9 cellular contexts compared by ENCODE assay signal in the genomic region with DNA sequence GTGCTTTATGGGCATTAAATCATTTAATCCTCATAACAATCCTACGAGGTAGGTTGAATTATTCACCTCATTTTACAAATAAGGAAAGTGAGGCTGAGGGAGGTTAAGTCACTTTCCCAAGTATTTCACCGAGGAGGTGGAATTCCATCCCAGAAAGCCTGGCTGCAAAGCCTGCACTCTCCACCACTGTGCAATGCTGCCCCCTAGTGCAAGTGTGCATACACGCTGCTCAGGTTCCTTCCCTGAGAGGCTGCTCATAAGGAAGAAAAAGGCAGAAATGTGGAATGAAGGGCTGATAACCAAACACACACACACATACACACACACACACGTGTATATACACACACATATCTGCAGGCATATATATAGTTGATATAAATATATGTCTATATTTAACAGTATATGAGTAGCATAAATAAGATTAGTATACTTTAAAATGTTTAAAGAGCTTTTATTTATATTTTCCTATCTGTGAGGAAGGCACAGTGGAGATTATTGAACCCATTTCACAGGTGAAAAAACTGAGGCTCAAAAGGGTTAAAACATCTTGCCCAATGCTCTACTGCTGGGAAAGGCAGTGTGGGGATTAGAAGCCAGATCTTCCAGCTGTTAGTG.
DNase-seq lines count a peak whose midpoint lies in the region; ATAC-seq, FAIRE-seq and TF ChIP-seq lines count a peak whose summit lies in the region.
"Had no signal": no experiment of that assay in that cellular context is flagged by ENCODE, and none has a peak within 500 bp of the region (broad histone marks: within the 10 kb centered on the region; RNA-seq: fewer than 3 reads in every experiment).

No MANE protein-coding gene starts in this region.

- WGBS in testis, 2 donors, result 21 to 25% methylated on average over 4 of the region's 4 CpGs

- H3K9me1 ChIP-seq in keratinocyte (ENCODE audit: control insufficient read depth, extremely low read depth, insufficient read depth, low read length), result no peaks in the 10 kb centered on the region

- peak; percentile 72 for ATAC-seq in GM18858 (IDR thresholded peaks at IDR 0.05; ENCODE audit: unreplicated experiment)
- ATAC-seq in HG03378 (IDR thresholded peaks at IDR 0.05; ENCODE audit: unreplicated experiment), result peak; percentile 57
- ATAC-seq in GM21447 (IDR thresholded peaks at IDR 0.05; ENCODE audit: unreplicated experiment), result no peak
- ATAC-seq: stimulated activated effector memory CD8-positive, alpha-beta T cell treated with anti-CD3 and anti-CD28 coated beads, Interleukin-12 subunit alpha, Interleukin-12 subunit beta, amount 100 ng/mL, for 72 hours had no signal

- H3K4me2 ChIP-seq in keratinocyte (ENCODE audit: control insufficient read depth, extremely low read depth, insufficient read depth, low read depth, low read length), result no peak overlapping the region

- H3K9me3 ChIP-seq in keratinocyte (ENCODE audit: control insufficient read depth, low read depth, low read length) (no peaks in the 10 kb centered on the region), testis (no peaks in the 10 kb centered on the region)

- H3K4me3 ChIP-seq in keratinocyte (ENCODE audit: control insufficient read depth in 2 of 3, extremely low read depth in 1 of 3, insufficient read depth in 2 of 3, low read depth in 1 of 3, low read length in 3 of 3) (no peak overlapping the region), testis (no peak overlapping the region)

- H3K4me1 ChIP-seq in keratinocyte (ENCODE audit: control insufficient read depth, extremely low read depth, insufficient read depth, low read length), result no peaks in the 10 kb centered on the region
- no peaks in the 10 kb centered on the region for H3K4me1 ChIP-seq in testis

- no peak overlapping the region for H3K27ac ChIP-seq in keratinocyte (ENCODE audit: control insufficient read depth, insufficient read depth, low read length)
- no peak overlapping the region for H3K27ac ChIP-seq in testis

- dilution Hi-C loops in keratinocyte (cut with MboI; ENCODE audit: extremely low pct_ligation_motif_present, low sequenced_read_pairs), result no loop called here

- intact Hi-C loops in testis (cut with DNase I; ENCODE audit: low total_unique reads), result no loop called here

- H3K27me3 ChIP-seq in keratinocyte (ENCODE audit: control insufficient read depth, extremely low read depth, insufficient read depth, low read length) (no peaks in the 10 kb centered on the region), testis (no peaks in the 10 kb centered on the region)

- no peaks in the 10 kb centered on the region for H4K20me1 ChIP-seq in keratinocyte (ENCODE audit: control insufficient read depth, extremely low read depth, insufficient read depth, low read length)

- no peaks in the 10 kb centered on the region for H3K36me3 ChIP-seq in keratinocyte (ENCODE audit: control insufficient read depth in 2 of 2, extremely low read depth in 1 of 2, insufficient read depth in 2 of 2, low read length in 2 of 2)
- H3K36me3 ChIP-seq in testis (ENCODE audit: low read depth, missing control alignments), result no peaks in the 10 kb centered on the region

- H2AFZ ChIP-seq in keratinocyte (ENCODE audit: control insufficient read depth, low read length), result no peak overlapping the region

- FAIRE-seq in D721Med (lab: Jason Lieb, UNC), result peak; percentile 72
- peak; percentile 61 for FAIRE-seq in keratinocyte (lab: Jason Lieb, UNC)

- no peak overlapping the region for H3K9ac ChIP-seq in keratinocyte (ENCODE audit: control insufficient read depth, extremely low read depth, insufficient read depth, low read length)

- TF ChIP-seq POLR2A in testis (IDR thresholded peaks at IDR 0.05), result no peak

- no peak for DNase-seq in D721Med (ENCODE audit: insufficient read length, low spot score)
- DNase-seq in NCI-H748 treated with DMSO at 0.1 percent for 48 hours (lab: John Stamatoyannopoulos, UW), result peak; percentile 68
- DNase-seq in brain pericyte (ENCODE audit: low read depth, low spot score), result peak; percentile 38
- DNase-seq in keratinocyte (ENCODE audit: low read depth, low spot score), result peak; percentile 19
- peak; percentile 80 for DNase-seq in testis

- peak; percentile 98 for TF ChIP-seq CTCF in D721Med (IDR thresholded peaks at IDR 0.05; ENCODE audit: insufficient read depth, missing control alignments)
- peak; percentile 93 to 97 (median 97) for TF ChIP-seq CTCF in keratinocyte (optimal IDR thresholded peaks at IDR 0.05 in 1 of 3, IDR thresholded peaks at IDR 0.05 in 1 of 3, conservative IDR thresholded peaks at IDR 0.05 in 1 of 3; ENCODE audit: extremely low read depth in 1 of 3, insufficient read depth in 2 of 3, low read length in 3 of 3)
- TF ChIP-seq CTCF in testis (IDR thresholded peaks at IDR 0.05), result peak; percentile 55 to 66 (median 55)

- H3K79me2 ChIP-seq in keratinocyte (ENCODE audit: control insufficient read depth, insufficient read depth, low read length), result no peaks in the 10 kb centered on the region
